8 cellular contexts compared by ENCODE assay signal in the genomic region with DNA sequence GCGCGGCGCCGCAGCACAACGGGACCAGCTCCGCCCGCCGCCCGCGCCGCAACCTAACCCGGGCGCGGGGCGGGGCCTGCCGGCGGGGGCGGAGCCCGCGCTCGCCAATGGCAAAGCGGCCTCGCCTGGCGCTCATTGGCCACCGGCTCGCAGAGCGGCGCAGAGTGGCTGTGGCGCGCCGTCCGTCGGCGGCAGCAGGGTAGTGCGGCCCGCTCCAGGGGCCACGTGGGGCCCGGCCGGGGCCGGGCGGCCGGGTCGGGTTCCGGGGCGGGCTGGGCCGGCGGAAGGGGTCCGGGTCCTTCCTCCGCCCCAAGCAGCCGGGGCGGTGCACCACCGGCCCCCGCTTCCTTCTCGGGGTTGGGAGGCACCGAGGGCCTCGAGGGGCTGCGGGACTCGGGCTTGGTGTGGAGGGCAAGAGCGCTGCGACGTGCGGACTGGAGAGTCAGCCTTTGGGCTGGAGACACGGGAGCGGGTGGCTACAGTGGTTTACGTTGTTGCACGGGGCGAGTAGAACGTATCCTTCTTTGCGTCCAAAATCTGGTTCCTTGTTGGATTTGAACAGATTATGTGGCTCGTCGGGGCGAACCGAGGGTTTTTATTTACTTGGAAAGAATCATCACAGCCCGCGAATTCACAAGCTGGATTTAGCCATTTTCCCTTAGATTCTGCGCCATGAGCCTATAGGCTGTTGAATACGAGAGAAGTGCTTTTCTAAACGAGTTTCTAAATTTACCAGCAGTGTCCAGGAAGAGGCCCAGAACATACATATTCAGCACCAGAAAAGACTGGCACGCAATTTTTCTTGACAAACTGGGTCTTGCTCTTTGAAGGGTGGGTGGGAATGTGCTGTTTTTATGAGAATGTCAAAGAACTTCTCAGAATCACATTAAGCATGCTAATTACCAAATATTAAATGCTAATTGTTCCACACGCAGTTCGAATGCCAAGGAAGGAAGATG. TPM values are rescaled to one million over a fixed set of nuclear protein-coding genes. Genes with fewer than 3 reads are reported as not detected.
A peak's percentile ranks its signal among the peaks of the same experiment; 100 is the strongest.
DNase-seq lines count a peak whose midpoint lies in the region; ATAC-seq, FAIRE-seq and TF ChIP-seq lines count a peak whose summit lies in the region.

Gene SRM (minus strand): TSS at position 29 of the 959 bp plus-strand sequence. CDS start 75 bp downstream, outside the sequence.

- BruUV-seq in HepG2 (replicated peaks; lab: Mats Ljungman, UMichigan), result TSS peak; percentile 87

- TF ChIP-seq EP300 in HepG2 (IDR thresholded peaks at IDR 0.05; ENCODE audit: low read depth in 2 of 2, low read length in 2 of 2) (no peak), HepG2 (CRISPR knock-in tag; IDR thresholded peaks at IDR 0.05; ENCODE audit: borderline replicate concordance) (no peak)

- H3K27me3 ChIP-seq in HepG2 (ENCODE audit: control insufficient read depth in 1 of 2, insufficient read depth in 2 of 2, low read length in 2 of 2), result no peaks in the 10 kb centered on the region; a peak in 1 of 5 replicates

- intact Hi-C loops in dendritic cell treated with granulocyte-macrophage colony-stimulating factor and Interleukin-4, amounts not matched to agents 40 ng/mL and 50 ng/mL, for 4 days (cut with micrococcal nuclease), result no loop called here
- intact Hi-C loops in HepG2 (cut with micrococcal nuclease; ENCODE audit: unreplicated experiment), result loop anchor here (1.0 to 2.0 kb wide), 2 partner anchors 23 to 39 kb away; partner anchors contain the start of gene EXOSC10

- no peak for FAIRE-seq in HepG2 (lab: Jason Lieb, UNC)

- TF ChIP-seq CTCF in HepG2 (CRISPR knock-in tag; IDR thresholded peaks at IDR 0.05), result peak; percentile 38; the same call in 1 of the 2 replicates

- POLR2A ChIA-PET in HepG2 (lab: Yijun Ruan, JAX), result interaction anchor here (0.6 to 2.8 kb wide), 9 partner anchors 7 to 207 kb away, joined by 3 to 18 read pairs (median 3); partner anchors contain the start of genes EXOSC10, MASP2, MTOR and TARDBP

- peaks cover 23% of the 10 kb centered on the region for H3K4me1 Mint-ChIP-seq in dendritic cell treated with granulocyte-macrophage colony-stimulating factor and Interleukin-4, amounts not matched to agents 40 ng/mL and 50 ng/mL, for 4 days (ENCODE audit: low read depth)

- no peak within 1 kb of the TSS for H2AFZ ChIP-seq in HepG2 (ENCODE audit: low read length)

- TF ChIP-seq RAD21 in HepG2 (CRISPR knock-in tag; IDR thresholded peaks at IDR 0.05), result peak; percentile 32

- CTCF ChIA-PET in HepG2 (lab: Yijun Ruan, JAX; ENCODE audit: low intra/inter-chr PET ratio, low total read pairs), result interaction anchor here (1.5 kb wide), 1 partner anchor 23 kb away, joined by 5 read pairs; no protein-coding TSS in a partner anchor

- peak; percentile 67 to 77; a peak in 2 of 4 replicates for TF ChIP-seq POLR2A in HepG2 (IDR thresholded peaks at IDR 0.05; ENCODE audit: insufficient read depth in 1 of 2, low read depth in 2 of 2, low read length in 2 of 2)

- peak within 1 kb of the TSS; percentile 92 for H3K27ac Mint-ChIP-seq in dendritic cell treated with granulocyte-macrophage colony-stimulating factor and Interleukin-4, amounts not matched to agents 40 ng/mL and 50 ng/mL, for 4 days

- DNase-seq in C1 segment of cervical spinal cord (lab: John Stamatoyannopoulos, UW) (peak; percentile 10 to 93 (median 80)), NCI-H69 (lab: John Stamatoyannopoulos, UW) (peak; percentile 94), HepG2 (ENCODE audit: low spot score) (peak; percentile 76)
- peak; percentile 83 to 87 for DNase-seq in activated CD4-positive, alpha-beta T cell treated with anti-CD3 and anti-CD28 coated beads, Interleukin-2, amount 50 U/mL, for 4 hours
- peak; percentile 88 to 92 for DNase-seq in stimulated activated CD4-positive, alpha-beta T cell treated with anti-CD3 and anti-CD28 coated beads, Interleukin-2, amount 100 ng/mL, for 48 hours

- H3K9me3 Mint-ChIP-seq in dendritic cell treated with granulocyte-macrophage colony-stimulating factor and Interleukin-4, amounts not matched to agents 40 ng/mL and 50 ng/mL, for 4 days, result no peaks in the 10 kb centered on the region

- H3K4me3 ChIP-seq in HepG2 (replicated peaks in 1 of 3; ENCODE audit: insufficient read depth in 1 of 3, low read depth in 2 of 3, low read length in 3 of 3), result peak within 1 kb of the TSS; percentile 85 to 97 (median 86)

- peak within 1 kb of the TSS; percentile 77 for H3K27ac ChIP-seq in HepG2 (ENCODE audit: extremely low read length, insufficient read depth, low read length)

- H3K27me3 Mint-ChIP-seq in dendritic cell treated with granulocyte-macrophage colony-stimulating factor and Interleukin-4, amounts not matched to agents 40 ng/mL and 50 ng/mL, for 4 days, result no peaks in the 10 kb centered on the region

- peak within 1 kb of the TSS; percentile 89 for H3K4me2 ChIP-seq in HepG2 (ENCODE audit: low read depth, low read length)

- ATAC-seq in GM19351 (IDR thresholded peaks at IDR 0.05; ENCODE audit: unreplicated experiment), result peak; percentile 86
- ATAC-seq in HG03520 (IDR thresholded peaks at IDR 0.05; ENCODE audit: unreplicated experiment), result peak; percentile 93
- ATAC-seq in HepG2, result peak; percentile 94

- no peaks in the 10 kb centered on the region for H3K9me3 ChIP-seq in HepG2 (ENCODE audit: low read length)

- peaks cover 30% of the 10 kb centered on the region for H3K4me1 ChIP-seq in HepG2 (ENCODE audit: insufficient read depth, low read length)

- H4K20me1 ChIP-seq in HepG2 (ENCODE audit: insufficient read depth, low read length), result no peaks in the 10 kb centered on the region

- H3K4me3 Mint-ChIP-seq in dendritic cell treated with granulocyte-macrophage colony-stimulating factor and Interleukin-4, amounts not matched to agents 40 ng/mL and 50 ng/mL, for 4 days, result peak within 1 kb of the TSS; percentile 97

- in situ Hi-C loops in HepG2 (cut with HindIII; ENCODE audit: extremely low pct_ligation_motif_present, low pct_unique_long_range_greater_than_20kb), result no loop called here

- peak within 1 kb of the TSS; percentile 91 for H3K9ac ChIP-seq in HepG2 (ENCODE audit: insufficient read depth, low read depth, low read length)

- peaks cover 6 to 33% of the 10 kb centered on the region in 2 experiments; a peak in 4 of 5 replicates for H3K36me3 ChIP-seq in HepG2 (replicated peaks in 1 of 2; ENCODE audit: control insufficient read depth in 1 of 2, insufficient read depth in 2 of 2, low read length in 2 of 2)

- peaks cover 78% of the 10 kb centered on the region for H3K36me3 Mint-ChIP-seq in dendritic cell treated with granulocyte-macrophage colony-stimulating factor and Interleukin-4, amounts not matched to agents 40 ng/mL and 50 ng/mL, for 4 days (ENCODE audit: low read depth)

- 3% methylated on average over 17 of the region's 81 CpGs for WGBS in HepG2 (ENCODE audit: low lambda C conversion rate)

- H3K79me2 ChIP-seq in HepG2 (ENCODE audit: insufficient read depth, low read length), result peaks cover 16% of the 10 kb centered on the region

TF ChIP-seq in HepG2, 621 proteins besides CTCF, POLR2A, EP300 and RAD21 (continues in another document):
- TF ChIP-seq POLR2AphosphoS5 (IDR thresholded peaks at IDR 0.05; ENCODE audit: low read depth, low read length), result peak; percentile 68
- peak; percentile 13; the same call in 1 of the 2 replicates for TF ChIP-seq HNF4G (IDR thresholded peaks at IDR 0.05; ENCODE audit: borderline replicate concordance, low read depth, low read length)
- TF ChIP-seq HNF4G (CRISPR knock-in tag; IDR thresholded peaks at IDR 0.05; ENCODE audit: borderline replicate concordance, low read depth), result no peak
- TF ChIP-seq NFYB (CRISPR knock-in tag; IDR thresholded peaks at IDR 0.05), result peak; percentile 78
- no peak for TF ChIP-seq HMG20B (CRISPR knock-in tag; conservative IDR thresholded peaks at IDR 0.05)
- 0 out of 2 replicates have a peak, but pooled peaks have one; percentile 14 for TF ChIP-seq ZSCAN21 (CRISPR knock-in tag; IDR thresholded peaks at IDR 0.05; ENCODE audit: borderline replicate concordance)
- 0 out of 2 replicates have a peak, but pooled peaks have one; percentile 45 for TF ChIP-seq MEF2D (CRISPR knock-in tag; IDR thresholded peaks at IDR 0.05)
- TF ChIP-seq YY1 (IDR thresholded peaks at IDR 0.05; ENCODE audit: insufficient read depth, insufficient replicate concordance, low read depth, low read length), result peak; percentile 70
- TF ChIP-seq ZNF296 (CRISPR knock-in tag; conservative IDR thresholded peaks at IDR 0.05), result no peak
- no peak for TF ChIP-seq SRY (CRISPR knock-in tag; IDR thresholded peaks at IDR 0.05)
- TF ChIP-seq TBP (CRISPR knock-in tag; IDR thresholded peaks at IDR 0.05), result no peak

RNA-seq across cellular contexts. Expression of gene SRM, which starts in this region (rescaled TPM):
- 30.3 and 31.8 TPM in 2 replicates for total RNA-seq in HepG2 (2016; rRNA removed; fragmentation: Illumina TruSeq; extraction: Trizol)
- 135 and 147 TPM in 2 replicates for total RNA-seq in HepG2 (2016; cell fraction: cytosol; rRNA removed; fragmentation: Illumina TruSeq; extraction: Trizol; ENCODE audit: low read depth)
- total RNA-seq in HepG2 (2016; cell fraction: insoluble cytoplasmic fraction; rRNA removed; fragmentation: Illumina TruSeq; extraction: Trizol), result 25.7 and 30.7 TPM in 2 replicates
- 114 and 136 TPM in 2 replicates for total RNA-seq in HepG2 (2016; cell fraction: membrane; rRNA removed; fragmentation: Illumina TruSeq; extraction: Trizol)
- total RNA-seq in HepG2 (2016; cell fraction: nucleus; rRNA removed; fragmentation: Illumina TruSeq; extraction: Trizol), result 26.5 and 27.5 TPM in 2 replicates
- 27.9 and 28.9 TPM in 2 replicates for polyA plus RNA-seq in HepG2 (2011; rRNA removed)
- 31.9 and 46.3 TPM in 2 replicates for polyA plus RNA-seq in HepG2 (2011; cell fraction: cytosol; rRNA removed)
- 45.6 and 49.3 TPM in 2 replicates for polyA plus RNA-seq in HepG2 (2011; cell fraction: nucleus; rRNA removed)
- 65.4 and 89.3 TPM in 2 replicates for polyA plus RNA-seq in HepG2 (2012)
- 838 and 884 TPM in 2 replicates for polyA plus RNA-seq in HepG2 (2016; cell fraction: cytosol; fragmentation: Illumina TruSeq; extraction: Trizol; ENCODE audit: low read depth)
- 117 and 162 TPM in 2 replicates for polyA plus RNA-seq in HepG2 (2016; cell fraction: insoluble cytoplasmic fraction; fragmentation: Illumina TruSeq; extraction: Trizol; ENCODE audit: low read depth)
- polyA plus RNA-seq in HepG2 (2016; cell fraction: membrane; fragmentation: Illumina TruSeq; extraction: Trizol; ENCODE audit: low read depth), result 559 and 572 TPM in 2 replicates
- polyA plus RNA-seq in HepG2 (2016; cell fraction: nucleus; fragmentation: Illumina TruSeq; extraction: Trizol; ENCODE audit: insufficient read depth, low read depth), result 139 and 141 TPM in 2 replicates
- 88.7 and 179 TPM in 2 replicates for polyA minus RNA-seq in HepG2 (2011; rRNA and poly(A)+ RNA removed; ENCODE audit: low replicate concordance)
- polyA minus RNA-seq in HepG2 (2011; cell fraction: cytosol; rRNA and poly(A)+ RNA removed), result 52.4 and 61.3 TPM in 2 replicates
- 19.2 and 22.9 TPM in 2 replicates for polyA minus RNA-seq in HepG2 (2011; cell fraction: nucleus; rRNA and poly(A)+ RNA removed)

Comparison
In these comparisons a context has a peak if more than half of its experiments do, and no peak if none do; other contexts are left out.
1. Peak in every context shown above with its lines: DNase-seq, ATAC-seq, H3K4me3 ChIP-seq and H3K27ac ChIP-seq.